ENCODE assay signal across 32 cellular contexts in the genomic region with DNA sequence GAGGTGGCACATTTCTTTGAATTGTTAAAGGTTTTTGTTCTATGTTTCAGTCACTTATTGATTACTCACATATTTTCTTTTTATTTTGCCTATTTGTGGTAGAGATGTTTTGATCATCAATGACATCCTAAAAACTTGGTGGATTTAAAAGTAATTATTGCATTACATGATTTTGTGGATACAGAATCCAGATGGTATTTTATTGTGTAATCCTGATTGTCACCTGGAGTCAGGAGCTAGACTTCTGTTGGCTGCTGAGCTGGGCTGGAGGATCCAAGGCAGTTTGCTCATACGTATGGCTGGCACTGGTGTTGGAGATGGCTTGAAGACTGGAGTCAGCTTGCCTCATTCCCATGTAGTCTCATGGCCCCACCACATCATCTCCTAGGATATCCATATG.
"Had no signal": no experiment of that assay in that cellular context is flagged by ENCODE, and none has a peak within 500 bp of the region (broad histone marks: within the 10 kb centered on the region; RNA-seq: fewer than 3 reads in every experiment).

No MANE protein-coding gene starts in this region.

- FAIRE-seq: bronchial epithelial cell, TTC549 had no signal

- ATAC-seq: activated CD8-positive, alpha-beta T cell treated with anti-CD3 and anti-CD28 coated beads for 36 hours; activated naive CD4-positive, alpha-beta T cell treated with anti-CD3 and anti-CD28 coated beads, Interleukin-2, amount 50 U/mL, for 72 hours; activated T-cell treated with anti-CD3 and anti-CD28 coated beads, Interleukin-2, amount 50 U/mL, for 4 hours; activated T-cell treated with anti-CD3 and anti-CD28 coated beads, Interleukin-2, amount 50 U/mL, for 72 hours; activated T-helper 17 cell treated with anti-CD3 and anti-CD28 coated beads, Interleukin-2, amount 50 U/mL, for 72 hours had no signal

- H3K4me3 ChIP-seq: ascending aorta, cardiac muscle cell had no signal

- H3K4me1 ChIP-seq: ascending aorta had no signal

- H3K36me3 ChIP-seq: ascending aorta, cardiac muscle cell had no signal

- H3K27ac ChIP-seq: ascending aorta, cardiac muscle cell, VCaP had no signal

- DNase-seq: activated B cell treated with CpG ODN at 0.5 μM for 24 hours; activated CD4-positive, alpha-beta memory T cell treated with anti-CD3 and anti-CD28 coated beads for 36 hours; activated CD4-positive, alpha-beta T cell treated with anti-CD3 and anti-CD28 coated beads for 4 hours; activated CD4-positive, alpha-beta T cell treated with anti-CD3 and anti-CD28 coated beads, Interleukin-2, amount 10 ng/mL, durations not matched to agents 24 days and 14 days; activated CD4-positive, alpha-beta T cell treated with anti-CD3 and anti-CD28 coated beads, Interleukin-2, amount 50 U/mL, for 1 hour; activated CD4-positive, alpha-beta T cell treated with anti-CD3 and anti-CD28 coated beads, Interleukin-2, amount 50 U/mL, for 4 hours; activated CD4-positive, CD25-positive, alpha-beta regulatory T cell treated with anti-CD3 and anti-CD28 coated beads, Interleukin-2, amount 50 U/mL, for 72 hours; activated CD8-positive, alpha-beta memory T cell treated with anti-CD3 and anti-CD28 coated beads, Interleukin-2, amount 50 U/mL, for 4 hours; activated CD8-positive, alpha-beta T cell treated with anti-CD3 and anti-CD28 coated beads for 36 hours; activated effector memory CD4-positive, alpha-beta T cell treated with anti-CD3 and anti-CD28 coated beads, Interleukin-2, amount 50 U/mL, for 16 hours; activated gamma-delta T cell treated with Interleukin-2 at 50 U/mL for 16 hours; activated naive CD4-positive, alpha-beta T cell; activated naive CD4-positive, alpha-beta T cell treated with anti-CD3 and anti-CD28 coated beads for 36 hours; activated naive CD4-positive, alpha-beta T cell treated with anti-CD3 and anti-CD28 coated beads, Interleukin-2, amount 50 U/mL, for 16 hours; activated naive CD8-positive, alpha-beta T cell treated with anti-CD3 and anti-CD28 coated beads for 36 hours; activated T-cell treated with anti-CD3 and anti-CD28 coated beads for 4 hours; activated T-cell treated with anti-CD3 and anti-CD28 coated beads, Interleukin-2, amount 50 U/mL, for 1 hour; activated T-cell treated with anti-CD3 and anti-CD28 coated beads, Interleukin-2, amount 50 U/mL, for 4 hours; activated T-cell treated with anti-CD3 and anti-CD28 coated beads, Interleukin-2, amount 50 U/mL, for 72 hours; amygdala; anterior cingulate cortex; caudate nucleus; cerebellar nuclear complex; T-helper 2 cell; T-helper 9 cell had no signal

- H3K27me3 ChIP-seq: ascending aorta, cardiac muscle cell had no signal

- H3K9me3 ChIP-seq: ascending aorta had no signal
